11 cellular contexts compared by ENCODE assay signal in the genomic region with DNA sequence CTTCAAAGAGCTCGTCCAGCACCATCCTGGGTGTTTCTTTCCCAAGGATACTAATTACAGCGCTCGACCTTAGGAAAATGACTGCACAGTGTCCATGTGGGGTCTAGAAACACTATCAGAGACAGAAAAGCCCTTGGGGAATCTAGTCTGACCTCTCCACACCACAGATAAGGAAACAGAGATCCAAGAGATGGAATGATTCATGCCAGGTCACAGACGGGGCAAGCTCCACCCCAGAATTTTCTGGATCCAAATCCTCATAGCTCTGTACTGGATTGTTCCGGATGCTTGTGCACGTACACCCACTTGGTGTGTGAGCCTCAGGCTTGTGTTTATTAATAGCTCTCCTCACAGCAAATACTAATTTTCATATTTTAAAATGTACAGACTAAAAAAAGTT. TPM values are rescaled to one million over a fixed set of nuclear protein-coding genes. Genes with fewer than 3 reads are reported as not detected.
DNase-seq lines count a peak whose midpoint lies in the region; ATAC-seq and TF ChIP-seq lines count a peak whose summit lies in the region.
"Had no signal": no experiment of that assay in that cellular context is flagged by ENCODE, and none has a peak within 500 bp of the region (broad histone marks: within the 10 kb centered on the region; RNA-seq: fewer than 3 reads in every experiment).

No MANE protein-coding gene starts in this region.

- H3K9me3 ChIP-seq in smooth muscle cell (replicated peaks; ENCODE audit: low read depth) (no peaks in the 10 kb centered on the region), colonic mucosa (no peaks in the 10 kb centered on the region)
- no peaks in the 10 kb centered on the region for H3K9me3 ChIP-seq in CD8-positive, alpha-beta T cell (ENCODE audit: low read length)

- peaks cover 4% of the 10 kb centered on the region for H3F3A ChIP-seq in smooth muscle cell (ENCODE audit: low read depth)

- H3K4me1 Mint-ChIP-seq in brain, result peaks cover 88% of the 10 kb centered on the region
- no peaks in the 10 kb centered on the region for H3K4me1 Mint-ChIP-seq in CD8-positive, alpha-beta T cell (ENCODE audit: low read depth)

- H3K36me3 ChIP-seq in smooth muscle cell (ENCODE audit: low read depth), result no peaks in the 10 kb centered on the region
- no peaks in the 10 kb centered on the region for H3K36me3 ChIP-seq in colonic mucosa
- no peaks in the 10 kb centered on the region for H3K36me3 ChIP-seq in CD8-positive, alpha-beta T cell (ENCODE audit: insufficient read depth, low read length)

- no peak overlapping the region for H2AFZ ChIP-seq in smooth muscle cell (ENCODE audit: low read depth)

- TF ChIP-seq CTCF in brain (conservative IDR thresholded peaks at IDR 0.05), result no peak
- TF ChIP-seq CTCF in smooth muscle cell (IDR thresholded peaks at IDR 0.05; ENCODE audit: borderline replicate concordance, insufficient read depth, poor library complexity, severe bottlenecking), result no peak
- TF ChIP-seq CTCF in colonic mucosa (IDR thresholded peaks at IDR 0.05), result no peak
- no peak for TF ChIP-seq CTCF in CD8-positive, alpha-beta T cell (IDR thresholded peaks at IDR 0.05)

- WGBS in smooth muscle cell (ENCODE audit: low lambda C conversion rate), result 50% methylated on average over 6 of the region's 6 CpGs

- peak; percentile 72 for DNase-seq in GM03348 (ENCODE audit: low spot score)
- DNase-seq in hepatic stellate cell (ENCODE audit: low spot score), result peak; percentile 28
- no peak for DNase-seq in smooth muscle cell (lab: John Stamatoyannopoulos, UW; ENCODE audit: unreplicated experiment)
- no peak for DNase-seq in colonic mucosa
- DNase-seq in CD8-positive, alpha-beta T cell, result no peak
- no peak for DNase-seq in activated CD4-positive, alpha-beta T cell treated with anti-CD3 and anti-CD28 coated beads for 48 hours
- DNase-seq: NCI-H524 treated with DMSO at 0.1 percent for 48 hours, small intestine had no signal

- intact Hi-C loops in colonic mucosa (cut with DNase I), result no loop called here
- intact Hi-C loops in CD8-positive, alpha-beta T cell (cut with DNase I, micrococcal nuclease), result no loop called here

- peak overlapping the region; percentile 6 for H3K27ac ChIP-seq in smooth muscle cell (ENCODE audit: low read depth)
- H3K27ac ChIP-seq in colonic mucosa, result no peak overlapping the region
- H3K27ac ChIP-seq in CD8-positive, alpha-beta T cell (ENCODE audit: low read depth, low read length), result no peak overlapping the region

- peaks cover 47% of the 10 kb centered on the region for H3K79me2 ChIP-seq in smooth muscle cell (ENCODE audit: low read depth)

- H3K4me3 Mint-ChIP-seq in brain, result peak overlapping the region in 3 of 5 experiments; percentile 30 to 59 (median 33)
- no peak overlapping the region for H3K4me3 Mint-ChIP-seq in CD8-positive, alpha-beta T cell

- peaks cover 96% of the 10 kb centered on the region for H4K20me1 ChIP-seq in smooth muscle cell (ENCODE audit: low read depth)

- POLR2A ChIA-PET in CD8-positive, alpha-beta T cell (lab: Charles Lee), result no interaction called here

- H3K27me3 ChIP-seq in smooth muscle cell (ENCODE audit: low read depth) (no peaks in the 10 kb centered on the region), colonic mucosa (no peaks in the 10 kb centered on the region)
- no peaks in the 10 kb centered on the region for H3K27me3 ChIP-seq in CD8-positive, alpha-beta T cell (ENCODE audit: insufficient read depth, low read length)

- H3K36me3 Mint-ChIP-seq in brain, result no peaks in the 10 kb centered on the region
- no peaks in the 10 kb centered on the region for H3K36me3 Mint-ChIP-seq in CD8-positive, alpha-beta T cell

- no peaks in the 10 kb centered on the region for H3K9me3 Mint-ChIP-seq in brain
- H3K9me3 Mint-ChIP-seq in CD8-positive, alpha-beta T cell, result no peaks in the 10 kb centered on the region

- H3K4me3 ChIP-seq in smooth muscle cell, result no peak overlapping the region
- no peak overlapping the region for H3K4me3 ChIP-seq in colonic mucosa
- H3K4me3 ChIP-seq in CD8-positive, alpha-beta T cell (ENCODE audit: low read depth, low read length), result no peak overlapping the region
- H3K4me3 ChIP-seq: lung had no signal

- peak overlapping the region; percentile 57 for H3K4me2 ChIP-seq in smooth muscle cell

- H3K27ac Mint-ChIP-seq in brain, result peak overlapping the region in 4 of 5 experiments; percentile 71 to 88 (median 81)
- no peak overlapping the region for H3K27ac Mint-ChIP-seq in CD8-positive, alpha-beta T cell

- no peak for ATAC-seq in CD8-positive, alpha-beta T cell
- ATAC-seq in HG03108 (IDR thresholded peaks at IDR 0.05; ENCODE audit: unreplicated experiment), result no peak

- H3K9ac ChIP-seq in smooth muscle cell (ENCODE audit: low read depth) (no peak overlapping the region), colonic mucosa (ENCODE audit: low read depth in 2 of 2, low read length in 2 of 2) (no peak overlapping the region)

- H3K4me1 ChIP-seq in smooth muscle cell (ENCODE audit: low read depth), result peaks cover 15% of the 10 kb centered on the region
- no peaks in the 10 kb centered on the region for H3K4me1 ChIP-seq in colonic mucosa
- H3K4me1 ChIP-seq in CD8-positive, alpha-beta T cell (ENCODE audit: insufficient read depth, low read length), result no peaks in the 10 kb centered on the region

- CTCF ChIA-PET in CD8-positive, alpha-beta T cell (lab: Charles Lee), result interaction anchor here (0.8 to 6.0 kb wide), 4 partner anchors 11 to 350 kb away, joined by 4 to 28 read pairs (median 7); partner anchors contain the start of gene ABTB2

- H3K27me3 Mint-ChIP-seq in brain, result peaks cover 6% of the 10 kb centered on the region
- H3K27me3 Mint-ChIP-seq in CD8-positive, alpha-beta T cell (ENCODE audit: low read depth), result peaks cover 3% of the 10 kb centered on the region

RNA-seq across cellular contexts. Expression of gene ABTB2, which starts 11.3 kb away (rescaled TPM):
- polyA plus RNA-seq in brain (ENCODE audit: insufficient read depth, low read depth, low replicate concordance), result 7.0 TPM
- total RNA-seq in smooth muscle cell, result 2.6 and 4.9 TPM in 2 replicates
- 4.3 and 4.6 TPM in 2 replicates for polyA plus RNA-seq in smooth muscle cell
- total RNA-seq in colonic mucosa, result 10 to 100 TPM in 1 of 2 donors, 1 to 10 TPM in 1; 5.8 to 11.1 TPM
- total RNA-seq in CD8-positive, alpha-beta T cell, result 1 to 10 TPM; 2.2 to 2.7 TPM

Comparison
In these comparisons a context has a peak if more than half of its experiments do, and no peak if none do; other contexts are left out.
1. DNase-seq: peak in GM03348 (single experiment) and hepatic stellate cell (single experiment); none in smooth muscle cell (single experiment), colonic mucosa (single experiment), CD8-positive, alpha-beta T cell (0 of 7) and activated CD4-positive, alpha-beta T cell treated with anti-CD3 and anti-CD28 coated beads for 48 hours (single experiment).